Comparison of ENCODE assay signal across 8 cellular contexts in genomic region chr20:2873747-2874041, GRCh38. TPM values are rescaled to one million over a fixed set of nuclear protein-coding genes. Genes with fewer than 3 reads are reported as not detected.
DNase-seq lines count a peak whose midpoint lies in the region; ATAC-seq and TF ChIP-seq lines count a peak whose summit lies in the region.

No MANE protein-coding gene starts in this region.

- POLR2A ChIA-PET in Panc1 (lab: Charles Lee): no interaction called here

- H3K27ac ChIP-seq in Panc1 (ENCODE audit: low read length) (peak overlapping the region; percentile 86), angular gyrus (ENCODE audit: low read depth, low read length) (peak overlapping the region; percentile 19)

- no peak for TF ChIP-seq CTCF in GM13976 (IDR thresholded peaks at IDR 0.05; ENCODE audit: borderline replicate concordance, control extremely low read depth, extremely low read depth, insufficient read depth, missing control alignments)
- TF ChIP-seq CTCF in Panc1 (IDR thresholded peaks at IDR 0.05): no peak

- H3K36me3 ChIP-seq in Panc1 (ENCODE audit: control insufficient read depth, insufficient read depth, low read length): no peaks in the 10 kb centered on the region; the same call in 1 of the 2 replicates

- peak; percentile 79 for DNase-seq in GM13976 (ENCODE audit: low spot score)
- DNase-seq in Panc1 (ENCODE audit: low read depth, low spot score): no peak
- DNase-seq in iPS-NIHi7 (ENCODE audit: extremely low spot score): peak; percentile 78
- DNase-seq in stimulated activated CD4-positive, alpha-beta T cell treated with anti-CD3 and anti-CD28 coated beads, Interleukin-15, amount 100 ng/mL, for 1 hour (ENCODE audit: low read depth in 1 of 2, low spot score in 1 of 2): peak; percentile 17 to 42
- no peak for DNase-seq in NCI-H128 (lab: John Stamatoyannopoulos, UW; ENCODE audit: unreplicated experiment)

- in situ Hi-C loops in GM13976 (cut with MboI; ENCODE audit: low sequenced_read_pairs, unreplicated experiment): no loop called here
- in situ Hi-C loops in Panc1 (cut with HindIII; ENCODE audit: low pct_unique_long_range_greater_than_20kb, low sequenced_read_pairs): no loop called here

- BruUV-seq in Panc1 (replicated peaks; lab: Mats Ljungman, UMichigan): no TSS peak

- intact Hi-C loops in Panc1 (cut with micrococcal nuclease; ENCODE audit: unreplicated experiment): no loop called here

- ATAC-seq in HG02840 (IDR thresholded peaks at IDR 0.05; ENCODE audit: low FRiP score, unreplicated experiment) (peak; percentile 43), Panc1 (no peak), GM18520 (IDR thresholded peaks at IDR 0.05; ENCODE audit: unreplicated experiment) (no peak)

- CTCF ChIA-PET in Panc1 (lab: Charles Lee): no interaction called here

- H3K27me3 ChIP-seq in Panc1 (ENCODE audit: control insufficient read depth, insufficient read depth, low read length): no peaks in the 10 kb centered on the region

- H3K9me3 ChIP-seq in Panc1 (ENCODE audit: control insufficient read depth, insufficient read depth, low read depth, low read length): no peaks in the 10 kb centered on the region

- H3K4me1 ChIP-seq in Panc1 (ENCODE audit: control insufficient read depth, insufficient read depth, low read length): peaks cover 28% of the 10 kb centered on the region

- H3K4me3 ChIP-seq in Panc1 (ENCODE audit: low read depth in 2 of 2, low read length in 2 of 2): peak overlapping the region; percentile 80 to 82

RNA-seq across cellular contexts. Expression of gene PTPRA, which starts 0.4 kb away (rescaled TPM):
- 56.6 TPM for total RNA-seq in Panc1 (2021; ENCODE audit: unreplicated experiment)
- 51.3 TPM for polyA plus RNA-seq in Panc1 (2012; ENCODE audit: insufficient read length)

RNA-seq across cellular contexts. Expression of gene VPS16, which starts 33.1 kb away (rescaled TPM):
- 35.3 TPM for total RNA-seq in Panc1 (2021; ENCODE audit: unreplicated experiment)
- polyA plus RNA-seq in Panc1 (2012; ENCODE audit: insufficient read length): 41.8 TPM

RNA-seq across cellular contexts. Expression of gene PCED1A, which starts 33.2 kb away (rescaled TPM):
- total RNA-seq in Panc1 (2021; ENCODE audit: unreplicated experiment): 42.1 TPM
- polyA plus RNA-seq in Panc1 (2012; ENCODE audit: insufficient read length): 68.3 TPM

RNA-seq across cellular contexts. Expression of gene TMEM239, which starts 57.5 kb away (rescaled TPM):
- total RNA-seq in Panc1 (2021; ENCODE audit: unreplicated experiment): not detected
- not detected for polyA plus RNA-seq in Panc1 (2012; ENCODE audit: insufficient read length)

RNA-seq across cellular contexts. Expression of gene C20orf141, which starts 58.9 kb away (rescaled TPM):
- total RNA-seq in Panc1 (2021; ENCODE audit: unreplicated experiment): not detected
- not detected for polyA plus RNA-seq in Panc1 (2012; ENCODE audit: insufficient read length)

Comparison
In these comparisons a context has a peak if more than half of its experiments do, and no peak if none do; other contexts are left out.
1. DNase-seq: peak in GM13976 (single experiment), iPS-NIHi7 (single experiment) and stimulated activated CD4-positive, alpha-beta T cell treated with anti-CD3 and anti-CD28 coated beads, Interleukin-15, amount 100 ng/mL, for 1 hour (2 of 2); none in Panc1 (single experiment) and NCI-H128 (single experiment).